1 cellular context compared by ENCODE assay signal in the genomic region with DNA sequence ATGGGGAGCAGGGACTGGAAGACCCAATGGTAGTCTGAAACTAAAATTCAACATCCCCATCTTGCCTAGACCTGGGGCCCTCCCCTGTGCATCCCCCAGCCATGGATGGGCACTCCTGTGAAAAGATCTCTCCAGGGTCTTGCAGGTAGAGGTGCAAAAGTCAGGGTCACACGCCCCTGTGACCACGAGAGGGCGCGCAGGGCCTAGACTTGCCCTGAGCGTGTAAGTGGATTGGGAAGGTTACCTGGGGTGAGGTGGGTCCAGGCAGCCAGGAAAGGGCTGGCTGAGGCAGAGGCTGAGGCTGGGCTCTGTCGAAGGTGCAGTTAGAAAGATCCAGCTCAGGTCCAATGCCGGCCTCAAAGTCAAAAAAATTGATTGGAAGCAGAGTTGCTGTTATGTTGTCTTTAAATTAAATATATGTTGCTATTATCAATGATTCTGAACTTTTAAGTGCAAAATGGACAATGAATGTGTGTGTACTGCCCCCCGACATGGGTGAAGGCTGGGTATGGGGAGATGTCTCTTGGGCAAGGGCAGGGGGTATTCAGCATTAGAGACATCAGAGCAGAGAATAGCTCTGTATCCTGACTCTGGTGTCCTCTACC.
TF ChIP-seq lines count a peak whose summit lies in the region.

No MANE protein-coding gene starts in this region.

TF ChIP-seq in GM12878, 131 proteins besides CTCF, POLR2A, EP300 and RAD21 (continued from another document):
- TF ChIP-seq, protein P1, sequence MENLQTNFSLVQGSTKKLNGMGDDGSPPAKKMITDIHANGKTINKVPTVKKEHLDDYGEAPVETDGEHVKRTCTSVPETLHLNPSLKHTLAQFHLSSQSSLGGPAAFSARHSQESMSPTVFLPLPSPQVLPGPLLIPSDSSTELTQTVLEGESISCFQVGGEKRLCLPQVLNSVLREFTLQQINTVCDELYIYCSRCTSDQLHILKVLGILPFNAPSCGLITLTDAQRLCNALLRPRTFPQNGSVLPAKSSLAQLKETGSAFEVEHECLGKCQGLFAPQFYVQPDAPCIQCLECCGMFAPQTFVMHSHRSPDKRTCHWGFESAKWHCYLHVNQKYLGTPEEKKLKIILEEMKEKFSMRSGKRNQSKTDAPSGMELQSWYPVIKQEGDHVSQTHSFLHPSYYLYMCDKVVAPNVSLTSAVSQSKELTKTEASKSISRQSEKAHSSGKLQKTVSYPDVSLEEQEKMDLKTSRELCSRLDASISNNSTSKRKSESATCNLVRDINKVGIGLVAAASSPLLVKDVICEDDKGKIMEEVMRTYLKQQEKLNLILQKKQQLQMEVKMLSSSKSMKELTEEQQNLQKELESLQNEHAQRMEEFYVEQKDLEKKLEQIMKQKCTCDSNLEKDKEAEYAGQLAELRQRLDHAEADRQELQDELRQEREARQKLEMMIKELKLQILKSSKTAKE (IDR thresholded peaks at IDR 0.05; ENCODE audit: low read depth, poor library complexity, severe bottlenecking) = no peak
- peak; percentile 61 for TF ChIP-seq NR2F1 (conservative IDR thresholded peaks at IDR 0.05)
